ENCODE assay signal across 13 cellular contexts in genomic region chr19:32642771-32643170, GRCh38. TPM values are rescaled to one million over a fixed set of nuclear protein-coding genes. Genes with fewer than 3 reads are reported as not detected.
DNase-seq lines count a peak whose midpoint lies in the region; ATAC-seq and TF ChIP-seq lines count a peak whose summit lies in the region.
"Had no signal": no experiment of that assay in that cellular context is flagged by ENCODE, and none has a peak within 500 bp of the region (broad histone marks: within the 10 kb centered on the region; RNA-seq: fewer than 3 reads in every experiment).

No MANE protein-coding gene starts in this region.

- no peak overlapping the region for H3K27ac ChIP-seq in Peyer's patch
- no peak overlapping the region for H3K27ac ChIP-seq in esophagus squamous epithelium
- H3K27ac ChIP-seq: HL-60 had no signal

- WGBS in esophagus squamous epithelium, 2 donors, result 88 to 89% methylated on average over 7 to 10 of the region's 12 CpGs

- H3K27me3 ChIP-seq in Peyer's patch, result no peaks in the 10 kb centered on the region
- no peaks in the 10 kb centered on the region for H3K27me3 ChIP-seq in esophagus squamous epithelium

- peak overlapping the region; percentile 75 for H3K27ac Mint-ChIP-seq in activated CD8-positive, alpha-beta memory T cell treated with anti-CD3 and anti-CD28 coated beads, Interleukin-2, amount 10 ng/mL, durations not matched to agents 7 days and 5 days
- H3K27ac Mint-ChIP-seq: dendritic cell treated with granulocyte-macrophage colony-stimulating factor and Interleukin-4, amounts not matched to agents 40 ng/mL and 50 ng/mL, for 4 days; memory B cell had no signal

- TF ChIP-seq POLR2A in Peyer's patch (IDR thresholded peaks at IDR 0.05) (no peak), esophagus squamous epithelium (IDR thresholded peaks at IDR 0.05) (no peak)

- intact Hi-C loops in esophagus squamous epithelium (cut with DNase I), result no loop called here

- DNase-seq in Peyer's patch (peak in 2 of 3 donors; percentile 58 to 64), D341Med (ENCODE audit: low spot score) (no peak), DMS 273 (lab: John Stamatoyannopoulos, UW; ENCODE audit: unreplicated experiment) (no peak), esophagus squamous epithelium (lab: John Stamatoyannopoulos, UW) (no peak)
- DNase-seq in activated CD8-positive, alpha-beta memory T cell treated with anti-CD3 and anti-CD28 coated beads, Interleukin-2, amount 10 ng/mL, durations not matched to agents 7 days and 5 days, result peak; percentile 80
- DNase-seq in central memory CD4-positive, alpha-beta T cell, result peak; percentile 73
- DNase-seq in stimulated activated CD8-positive, alpha-beta memory T cell treated with anti-CD3 and anti-CD28 coated beads, Interleukin-12 subunit alpha, Interleukin-12 subunit beta, amount 100 ng/mL, for 1 hour (ENCODE audit: low read depth), result peak; percentile 48
- DNase-seq: head of caudate nucleus, NCI-H1436 had no signal

- TF ChIP-seq CTCF in Peyer's patch (IDR thresholded peaks at IDR 0.05) (no peak), esophagus squamous epithelium (IDR thresholded peaks at IDR 0.05) (no peak)

- no peak overlapping the region for H3K4me3 Mint-ChIP-seq in activated CD8-positive, alpha-beta memory T cell treated with anti-CD3 and anti-CD28 coated beads, Interleukin-2, amount 10 ng/mL, durations not matched to agents 7 days and 5 days
- H3K4me3 Mint-ChIP-seq: dendritic cell treated with granulocyte-macrophage colony-stimulating factor and Interleukin-4, amounts not matched to agents 40 ng/mL and 50 ng/mL, for 4 days; memory B cell had no signal

- H3K9me3 Mint-ChIP-seq in activated CD8-positive, alpha-beta memory T cell treated with anti-CD3 and anti-CD28 coated beads, Interleukin-2, amount 10 ng/mL, durations not matched to agents 7 days and 5 days (ENCODE audit: low read depth), result no peaks in the 10 kb centered on the region
- H3K9me3 Mint-ChIP-seq: dendritic cell treated with granulocyte-macrophage colony-stimulating factor and Interleukin-4, amounts not matched to agents 40 ng/mL and 50 ng/mL, for 4 days; memory B cell had no signal

- no peaks in the 10 kb centered on the region for H3K4me1 ChIP-seq in Peyer's patch
- no peaks in the 10 kb centered on the region for H3K4me1 ChIP-seq in esophagus squamous epithelium

- H3K4me1 Mint-ChIP-seq in activated CD8-positive, alpha-beta memory T cell treated with anti-CD3 and anti-CD28 coated beads, Interleukin-2, amount 10 ng/mL, durations not matched to agents 7 days and 5 days, result peaks cover 42% of the 10 kb centered on the region

- peaks cover 0 to 96% (median 4%) of the 10 kb centered on the region in 3 donors for H3K36me3 ChIP-seq in Peyer's patch
- H3K36me3 ChIP-seq in esophagus squamous epithelium, result peaks cover 21 to 100% (median 21%) of the 10 kb centered on the region in 3 donors

- ATAC-seq in activated CD8-positive, alpha-beta memory T cell treated with anti-CD3 and anti-CD28 coated beads, Interleukin-2, amount 10 ng/mL, durations not matched to agents 7 days and 5 days, result peak; percentile 71
- no peak for ATAC-seq in GM21786 (IDR thresholded peaks at IDR 0.05; ENCODE audit: unreplicated experiment)

- CTCF ChIA-PET in activated CD8-positive, alpha-beta memory T cell treated with anti-CD3 and anti-CD28 coated beads, Interleukin-2, amount 10 ng/mL, durations not matched to agents 7 days and 5 days (lab: Charles Lee), result no interaction called here

- no peaks in the 10 kb centered on the region for H3K27me3 Mint-ChIP-seq in activated CD8-positive, alpha-beta memory T cell treated with anti-CD3 and anti-CD28 coated beads, Interleukin-2, amount 10 ng/mL, durations not matched to agents 7 days and 5 days
- H3K27me3 Mint-ChIP-seq: dendritic cell treated with granulocyte-macrophage colony-stimulating factor and Interleukin-4, amounts not matched to agents 40 ng/mL and 50 ng/mL, for 4 days; memory B cell had no signal

- no peak overlapping the region for H3K4me3 ChIP-seq in Peyer's patch
- H3K4me3 ChIP-seq in esophagus squamous epithelium, result no peak overlapping the region

- H3K9me3 ChIP-seq in Peyer's patch, result no peaks in the 10 kb centered on the region
- no peaks in the 10 kb centered on the region for H3K9me3 ChIP-seq in esophagus squamous epithelium

- H3K36me3 Mint-ChIP-seq in activated CD8-positive, alpha-beta memory T cell treated with anti-CD3 and anti-CD28 coated beads, Interleukin-2, amount 10 ng/mL, durations not matched to agents 7 days and 5 days, result peaks cover 57% of the 10 kb centered on the region

RNA-seq across cellular contexts. Expression of gene ANKRD27, which starts 32.2 kb away (rescaled TPM):
- total RNA-seq in Peyer's patch, result 10 to 100 TPM; 33.2 to 48.0 (median 38.7) TPM
- total RNA-seq in activated CD8-positive, alpha-beta memory T cell treated with anti-CD3 and anti-CD28 coated beads, Interleukin-2, amount 10 ng/mL, durations not matched to agents 7 days and 5 days, result 10 to 100 TPM; 40.3 to 41.7 TPM
- total RNA-seq in esophagus squamous epithelium, result 10 to 100 TPM; 19.5 to 29.2 (median 21.5) TPM

RNA-seq across cellular contexts. Expression of gene RGS9BP, which starts 32.9 kb away (rescaled TPM):
- total RNA-seq in Peyer's patch (under 1 TPM in 1 of 4 donors, not detected in 3; 0.67 TPM), esophagus squamous epithelium (1 to 10 TPM in 1 of 4 donors, under 1 TPM in 3; 0.09 to 2.0 (median 0.23) TPM)
- under 1 TPM; 0.28 to 0.79 TPM for total RNA-seq in activated CD8-positive, alpha-beta memory T cell treated with anti-CD3 and anti-CD28 coated beads, Interleukin-2, amount 10 ng/mL, durations not matched to agents 7 days and 5 days

RNA-seq across cellular contexts. Expression of gene NUDT19, which starts 48.9 kb away (rescaled TPM):
- 10 to 100 TPM in 3 of 4 donors, 1 to 10 TPM in 1; 7.4 to 16.6 (median 12.6) TPM for total RNA-seq in Peyer's patch
- 10 to 100 TPM; 13.0 to 18.1 TPM for total RNA-seq in activated CD8-positive, alpha-beta memory T cell treated with anti-CD3 and anti-CD28 coated beads, Interleukin-2, amount 10 ng/mL, durations not matched to agents 7 days and 5 days
- total RNA-seq in esophagus squamous epithelium, result 10 to 100 TPM; 13.3 to 20.8 (median 14.1) TPM

Comparison
In these comparisons a context has a peak if more than half of its experiments do, and no peak if none do; other contexts are left out.
1. DNase-seq: peak in Peyer's patch (2 of 3), activated CD8-positive, alpha-beta memory T cell treated with anti-CD3 and anti-CD28 coated beads, Interleukin-2, amount 10 ng/mL, durations not matched to agents 7 days and 5 days (single experiment), central memory CD4-positive, alpha-beta T cell (single experiment) and stimulated activated CD8-positive, alpha-beta memory T cell treated with anti-CD3 and anti-CD28 coated beads, Interleukin-12 subunit alpha, Interleukin-12 subunit beta, amount 100 ng/mL, for 1 hour (single experiment); none in D341Med (single experiment), DMS 273 (single experiment) and esophagus squamous epithelium (single experiment).